In genomic region chr12:122399254-122399591, GRCh38 we compare ENCODE assay signal across 8 cellular contexts. TPM values are rescaled to one million over a fixed set of nuclear protein-coding genes. Genes with fewer than 3 reads are reported as not detected.
DNase-seq lines count a peak whose midpoint lies in the region; TF ChIP-seq lines count a peak whose summit lies in the region.

No MANE protein-coding gene starts in this region.

- H3K9ac ChIP-seq in liver (ENCODE audit: low read depth in 1 of 2, low read length in 2 of 2) = peak overlapping the region; percentile 63 to 70

- no peaks in the 10 kb centered on the region for H3K27me3 ChIP-seq in ascending aorta
- H3K27me3 ChIP-seq in liver (ENCODE audit: control insufficient read depth in 4 of 4, insufficient read depth in 4 of 4, low read length in 3 of 4) = no peaks in the 10 kb centered on the region
- H3K27me3 ChIP-seq in thyroid gland = no peaks in the 10 kb centered on the region

- H3K4me1 ChIP-seq in ascending aorta (peaks cover 7 to 19% of the 10 kb centered on the region in 2 donors), liver (ENCODE audit: control insufficient read depth in 4 of 4, insufficient read depth in 4 of 4, low read length in 3 of 4) (peaks cover 9 to 37% (median 16%) of the 10 kb centered on the region in 4 donors), thyroid gland (peaks cover 25 to 47% of the 10 kb centered on the region in 2 donors)

- TF ChIP-seq CTCF in ascending aorta (IDR thresholded peaks at IDR 0.05) (no peak), liver (IDR thresholded peaks at IDR 0.05; ENCODE audit: low read depth, low read length, missing input control) (no peak), thyroid gland (IDR thresholded peaks at IDR 0.05) (no peak)

- peaks cover 35% of the 10 kb centered on the region for H3K4me1 Mint-ChIP-seq in activated CD4-positive, alpha-beta T cell treated with anti-CD3 and anti-CD28 coated beads, Interleukin-2, amount 10 ng/mL, durations not matched to agents 24 days and 14 days

- H3K4me3 Mint-ChIP-seq in activated CD4-positive, alpha-beta T cell treated with anti-CD3 and anti-CD28 coated beads, Interleukin-2, amount 10 ng/mL, durations not matched to agents 24 days and 14 days = peak overlapping the region; percentile 71

- H3K27ac ChIP-seq in ascending aorta (peak overlapping the region; percentile 96 to 97), liver (ENCODE audit: low read depth in 1 of 2, low read length in 2 of 2) (peak overlapping the region; percentile 97 to 98), thyroid gland (peak overlapping the region; percentile 79 to 99 (median 98))

- H3K36me3 ChIP-seq in ascending aorta (peaks cover 0 to 2% of the 10 kb centered on the region in 2 donors), liver (ENCODE audit: control insufficient read depth in 4 of 4, insufficient read depth in 3 of 4, low read depth in 1 of 4, low read length in 3 of 4) (peaks cover 0 to 4% (median 0%) of the 10 kb centered on the region in 4 donors), thyroid gland (no peaks in the 10 kb centered on the region)

- H3K9me3 Mint-ChIP-seq in activated CD4-positive, alpha-beta T cell treated with anti-CD3 and anti-CD28 coated beads, Interleukin-2, amount 10 ng/mL, durations not matched to agents 24 days and 14 days = no peaks in the 10 kb centered on the region

- peaks cover 13% of the 10 kb centered on the region for H3K36me3 Mint-ChIP-seq in activated CD4-positive, alpha-beta T cell treated with anti-CD3 and anti-CD28 coated beads, Interleukin-2, amount 10 ng/mL, durations not matched to agents 24 days and 14 days (ENCODE audit: low read depth)

- H3K4me3 ChIP-seq in ascending aorta (peak overlapping the region; percentile 25 to 44), liver (ENCODE audit: low read depth in 1 of 3, low read length in 3 of 3) (peak overlapping the region; percentile 14 to 35 (median 23)), thyroid gland (replicated peaks in 1 of 3) (peak overlapping the region in 1 of 3 donors; percentile 18)

- TF ChIP-seq POLR2A in thyroid gland (IDR thresholded peaks at IDR 0.05) = no peak

- intact Hi-C loops in activated CD4-positive, alpha-beta T cell treated with anti-CD3 and anti-CD28 coated beads, Interleukin-2, amount 10 ng/mL, durations not matched to agents 24 days and 14 days (cut with micrococcal nuclease) = loop anchor here (1.0 kb wide), 2 partner anchors 22 to 72 kb away; no protein-coding TSS in a partner anchor
- intact Hi-C loops in ascending aorta (cut with DNase I) (loop anchor here (1.0 kb wide), 1 partner anchor 72 kb away; no protein-coding TSS in a partner anchor), thyroid gland (cut with DNase I) (loop anchor here (5.0 kb wide), 1 partner anchor 73 kb away; no protein-coding TSS in a partner anchor)

- no peaks in the 10 kb centered on the region for H3K27me3 Mint-ChIP-seq in activated CD4-positive, alpha-beta T cell treated with anti-CD3 and anti-CD28 coated beads, Interleukin-2, amount 10 ng/mL, durations not matched to agents 24 days and 14 days

- H3K9me3 ChIP-seq in ascending aorta (no peaks in the 10 kb centered on the region), liver (ENCODE audit: control insufficient read depth in 4 of 4, low read length in 3 of 4) (no peaks in the 10 kb centered on the region), thyroid gland (no peaks in the 10 kb centered on the region)

- H3K27ac Mint-ChIP-seq in activated CD4-positive, alpha-beta T cell treated with anti-CD3 and anti-CD28 coated beads, Interleukin-2, amount 10 ng/mL, durations not matched to agents 24 days and 14 days = peak overlapping the region; percentile 81

- WGBS in liver = 18% methylated on average over 2 of the region's 2 CpGs
- 23 to 27% methylated on average over 2 of the region's 2 CpGs for WGBS in thyroid gland, 2 donors

- no peak for TF ChIP-seq RAD21 in liver (IDR thresholded peaks at IDR 0.05)

- no peak for DNase-seq in activated CD4-positive, alpha-beta T cell treated with anti-CD3 and anti-CD28 coated beads, Interleukin-2, amount 10 ng/mL, durations not matched to agents 24 days and 14 days
- DNase-seq in activated CD4-positive, alpha-beta T cell treated with anti-CD3 and anti-CD28 coated beads, Interleukin-2, amount 50 U/mL, for 1 hour = no peak
- DNase-seq in ascending aorta (ENCODE audit: low spot score in 2 of 2) (no peak), thyroid gland (no peak), NCI-H446 treated with DMSO at 0.1 percent for 48 hours (lab: John Stamatoyannopoulos, UW) (no peak), superior temporal gyrus (ENCODE audit: extremely low spot score) (no peak), DMS153 (lab: John Stamatoyannopoulos, UW) (no peak)

TF ChIP-seq in liver, 16 proteins besides CTCF, POLR2A, EP300 and RAD21:
- TF ChIP-seq RXRA (IDR thresholded peaks at IDR 0.05) (peak in 1 of 2 donors; percentile 49), TAF1 (conservative IDR thresholded peaks at IDR 0.05) (no peak), HNF4A (conservative IDR thresholded peaks at IDR 0.05) (peak in 1 of 2 donors; percentile 8), SP1 (IDR thresholded peaks at IDR 0.05) (peak; percentile 6)

RNA-seq across cellular contexts. Expression of gene CLIP1, which starts 23.2 kb away (rescaled TPM):
- total RNA-seq in activated CD4-positive, alpha-beta T cell treated with anti-CD3 and anti-CD28 coated beads, Interleukin-2, amount 10 ng/mL, durations not matched to agents 24 days and 14 days = 60.8 and 66.1 TPM in 2 replicates
- total RNA-seq in ascending aorta (44.7 TPM), liver (10 to 100 TPM; 19.9 to 41.9 TPM), thyroid gland (100 to 1,000 TPM; 118 to 189 (median 143) TPM)
- 10 to 100 TPM; 13.0 to 32.2 TPM for polyA plus RNA-seq in liver
